Comparison of ENCODE assay signal across 20 cellular contexts in genomic region chr9:78278801-78279200, GRCh38. TPM values are rescaled to one million over a fixed set of nuclear protein-coding genes. Genes with fewer than 3 reads are reported as not detected.
A peak's percentile ranks its signal among the peaks of the same experiment; 100 is the strongest.
DNase-seq lines count a peak whose midpoint lies in the region; ATAC-seq, FAIRE-seq and TF ChIP-seq lines count a peak whose summit lies in the region.
"Had no signal": no experiment of that assay in that cellular context is flagged by ENCODE, and none has a peak within 500 bp of the region (broad histone marks: within the 10 kb centered on the region; RNA-seq: fewer than 3 reads in every experiment).

No MANE protein-coding gene starts in this region.

- TF ChIP-seq CTCF in natural killer cell (IDR thresholded peaks at IDR 0.05) (no peak), HepG2 (CRISPR knock-in tag; IDR thresholded peaks at IDR 0.05) (no peak), pancreas (IDR thresholded peaks at IDR 0.05) (no peak), brain microvascular endothelial cell (IDR thresholded peaks at IDR 0.05; ENCODE audit: low read depth, low read length, missing control alignments) (no peak)

- in situ Hi-C loops in HepG2 (cut with HindIII; ENCODE audit: extremely low pct_ligation_motif_present, low pct_unique_long_range_greater_than_20kb) (no loop called here), brain microvascular endothelial cell (cut with HindIII; ENCODE audit: low pct_ligation_motif_present, low sequenced_read_pairs) (no loop called here)

- TF ChIP-seq EP300 in HepG2 (IDR thresholded peaks at IDR 0.05; ENCODE audit: low read depth in 2 of 2, low read length in 2 of 2), result no peak
- TF ChIP-seq EP300 in HepG2 (CRISPR knock-in tag; IDR thresholded peaks at IDR 0.05; ENCODE audit: borderline replicate concordance), result no peak

- no peak overlapping the region for H3K4me3 Mint-ChIP-seq in natural killer cell
- H3K4me3 Mint-ChIP-seq in natural killer cell treated with Interleukin-12 subunit alpha and Interleukin-12 subunit beta and Interleukin-15 and Interleukin-18, amount 100 ng/mL, for 72 hours, result no peak overlapping the region
- H3K4me3 Mint-ChIP-seq: CD14-positive monocyte, GM23338 had no signal

- H3K4me1 ChIP-seq in HepG2 (ENCODE audit: insufficient read depth, low read length) (peaks cover 43% of the 10 kb centered on the region), pancreas (peaks cover 16 to 26% (median 26%) of the 10 kb centered on the region in 3 donors)
- H3K4me1 ChIP-seq: Caco-2, Peyer's patch had no signal

- H3K4me3 ChIP-seq in HepG2 (replicated peaks in 1 of 3; ENCODE audit: insufficient read depth in 1 of 3, low read depth in 2 of 3, low read length in 3 of 3) (peak overlapping the region in 2 of 3 experiments; percentile 19 to 25; a peak in 2 of 6 replicates), pancreas (no peak overlapping the region), brain microvascular endothelial cell (ENCODE audit: low read depth, low read length) (no peak overlapping the region)
- H3K4me3 ChIP-seq: GM23338, Peyer's patch had no signal

- peak overlapping the region; percentile 59 for H3K4me2 ChIP-seq in HepG2 (ENCODE audit: low read depth, low read length)
- H3K4me2 ChIP-seq: GM23338 had no signal

- H3K9ac ChIP-seq in HepG2 (ENCODE audit: insufficient read depth, low read depth, low read length), result peak overlapping the region; percentile 33

- TF ChIP-seq RAD21 in HepG2 (CRISPR knock-in tag; IDR thresholded peaks at IDR 0.05), result no peak

- FAIRE-seq in HepG2 (lab: Jason Lieb, UNC) (no peak), pancreas (lab: Jason Lieb, UNC) (no peak)
- FAIRE-seq: GM12891 had no signal

- BruUV-seq in HepG2 (replicated peaks; lab: Mats Ljungman, UMichigan), result no TSS peak

- POLR2A ChIA-PET in HepG2 (lab: Yijun Ruan, JAX), result interaction anchor here (0.8 to 6.9 kb wide), 3 partner anchors 8 to 42 kb away, joined by 3 to 114 read pairs (median 3); partner anchors contain the start of gene PSAT1

- H4K20me1 ChIP-seq in HepG2 (ENCODE audit: insufficient read depth, low read length), result no peaks in the 10 kb centered on the region

- no peaks in the 10 kb centered on the region for H3K79me2 ChIP-seq in HepG2 (ENCODE audit: insufficient read depth, low read length)

- WGBS in HepG2 (ENCODE audit: low lambda C conversion rate), result 6% methylated on average over 1 of the region's 1 CpG
- WGBS in pancreas, 2 donors, result 39 to 46% methylated on average over 1 of the region's 1 CpG

- H3K27ac ChIP-seq in HepG2 (ENCODE audit: extremely low read length, insufficient read depth, low read length) (peak overlapping the region; percentile 77), pancreas (peak overlapping the region; percentile 7 to 61 (median 39)), brain microvascular endothelial cell (no peak overlapping the region)
- H3K27ac ChIP-seq: Peyer's patch had no signal

- ATAC-seq in natural killer cell, result no peak
- ATAC-seq in natural killer cell treated with Interleukin-12 subunit alpha and Interleukin-12 subunit beta and Interleukin-15 and Interleukin-18, amount 100 ng/mL, for 72 hours, result no peak
- peak; percentile 77 for ATAC-seq in HepG2
- ATAC-seq in pancreas, result peak; percentile 27 to 66 (median 56)
- ATAC-seq in HG03039 (IDR thresholded peaks at IDR 0.05; ENCODE audit: unreplicated experiment), result no peak
- ATAC-seq: GM23338, HCT116 had no signal

- DNase-seq in natural killer cell (no peak), HepG2 (ENCODE audit: low spot score) (no peak), pancreas (no peak), brain microvascular endothelial cell (no peak), medulla oblongata (ENCODE audit: extremely low spot score) (no peak)
- no peak for DNase-seq in natural killer cell treated with Interleukin-12 subunit alpha and Interleukin-12 subunit beta and Interleukin-15 and Interleukin-18, amount 100 ng/mL, for 72 hours (ENCODE audit: low spot score)
- DNase-seq in activated CD4-positive, alpha-beta T cell treated with anti-CD3 and anti-CD28 coated beads for 48 hours, result no peak
- DNase-seq: 8988T, Caco-2, DMS153, EL, NCI-H1092 treated with DMSO at 0.1 percent for 48 hours, NCI-H146, NCI-H2081 treated with DMSO at 0.1 percent for 48 hours, Peyer's patch had no signal

- no peaks in the 10 kb centered on the region for H3K9me3 Mint-ChIP-seq in natural killer cell
- H3K9me3 Mint-ChIP-seq in natural killer cell treated with Interleukin-12 subunit alpha and Interleukin-12 subunit beta and Interleukin-15 and Interleukin-18, amount 100 ng/mL, for 72 hours, result no peaks in the 10 kb centered on the region
- H3K9me3 Mint-ChIP-seq: GM23338 had no signal

- H3K27me3 ChIP-seq in HepG2 (ENCODE audit: control insufficient read depth in 1 of 2, insufficient read depth in 2 of 2, low read length in 2 of 2), result no peaks in the 10 kb centered on the region
- H3K27me3 ChIP-seq in pancreas, result no peaks in the 10 kb centered on the region
- no peaks in the 10 kb centered on the region for H3K27me3 ChIP-seq in brain microvascular endothelial cell (replicated peaks)
- H3K27me3 ChIP-seq: Peyer's patch had no signal

- no peak for TF ChIP-seq POLR2A in HepG2 (IDR thresholded peaks at IDR 0.05; ENCODE audit: insufficient read depth in 1 of 2, low read depth in 2 of 2, low read length in 2 of 2)

- H3K36me3 ChIP-seq in HepG2 (replicated peaks in 1 of 2; ENCODE audit: control insufficient read depth in 1 of 2, insufficient read depth in 2 of 2, low read length in 2 of 2) (no peaks in the 10 kb centered on the region), pancreas (no peaks in the 10 kb centered on the region), brain microvascular endothelial cell (replicated peaks) (no peaks in the 10 kb centered on the region)
- H3K36me3 ChIP-seq: Peyer's patch had no signal

- H3K9me3 ChIP-seq in HepG2 (ENCODE audit: low read length) (no peaks in the 10 kb centered on the region), pancreas (no peaks in the 10 kb centered on the region)
- H3K9me3 ChIP-seq: Caco-2, Peyer's patch had no signal

- intact Hi-C loops in natural killer cell (cut with micrococcal nuclease) (no loop called here), HepG2 (cut with micrococcal nuclease; ENCODE audit: unreplicated experiment) (loop anchor here (2.0 to 5.0 kb wide), 2 partner anchors 16 to 48 kb away; no protein-coding TSS in a partner anchor), pancreas (cut with DNase I) (no loop called here)

- H2AFZ ChIP-seq in HepG2 (ENCODE audit: low read length), result no peak overlapping the region
- H2AFZ ChIP-seq: GM23338 had no signal

- H3K27ac Mint-ChIP-seq in natural killer cell, result peak overlapping the region; percentile 64 to 69
- peak overlapping the region in 1 of 2 donors; percentile 60 for H3K27ac Mint-ChIP-seq in natural killer cell treated with Interleukin-12 subunit alpha and Interleukin-12 subunit beta and Interleukin-15 and Interleukin-18, amount 100 ng/mL, for 72 hours
- H3K27ac Mint-ChIP-seq: CD14-positive monocyte, GM23338 had no signal

- peaks cover 6% of the 10 kb centered on the region for H3K36me3 Mint-ChIP-seq in natural killer cell
- peaks cover 4% of the 10 kb centered on the region for H3K36me3 Mint-ChIP-seq in natural killer cell treated with Interleukin-12 subunit alpha and Interleukin-12 subunit beta and Interleukin-15 and Interleukin-18, amount 100 ng/mL, for 72 hours

- no peaks in the 10 kb centered on the region for H3K27me3 Mint-ChIP-seq in natural killer cell (ENCODE audit: low read depth in 2 of 2)
- H3K27me3 Mint-ChIP-seq in natural killer cell treated with Interleukin-12 subunit alpha and Interleukin-12 subunit beta and Interleukin-15 and Interleukin-18, amount 100 ng/mL, for 72 hours, result no peaks in the 10 kb centered on the region

- H3K4me1 Mint-ChIP-seq in natural killer cell, result peaks cover 4 to 8% of the 10 kb centered on the region in 2 donors
- peaks cover 0 to 4% of the 10 kb centered on the region in 2 donors for H3K4me1 Mint-ChIP-seq in natural killer cell treated with Interleukin-12 subunit alpha and Interleukin-12 subunit beta and Interleukin-15 and Interleukin-18, amount 100 ng/mL, for 72 hours (ENCODE audit: low read depth in 2 of 2)

- CTCF ChIA-PET in HepG2 (lab: Yijun Ruan, JAX; ENCODE audit: low intra/inter-chr PET ratio, low total read pairs), result interaction anchor here (1.1 kb wide), 1 partner anchor 17 kb away, joined by 3 read pairs; no protein-coding TSS in a partner anchor

RNA-seq across cellular contexts. Expression of gene PSAT1, which starts 18.1 kb away (rescaled TPM):
- 1 to 10 TPM; 1.1 to 3.3 (median 2.3) TPM for total RNA-seq in natural killer cell
- total RNA-seq in natural killer cell treated with Interleukin-12 subunit alpha and Interleukin-12 subunit beta and Interleukin-15 and Interleukin-18, amount 100 ng/mL, for 72 hours, result 10 to 100 TPM; 44.9 to 51.8 TPM
- total RNA-seq in HepG2 (2016; rRNA removed; fragmentation: Illumina TruSeq; extraction: Trizol), result 135 and 262 TPM in 2 replicates
- 16.9 and 17.4 TPM in 2 replicates for total RNA-seq in HepG2 (2016; cell fraction: cytosol; rRNA removed; fragmentation: Illumina TruSeq; extraction: Trizol; ENCODE audit: low read depth)
- total RNA-seq in HepG2 (2016; cell fraction: insoluble cytoplasmic fraction; rRNA removed; fragmentation: Illumina TruSeq; extraction: Trizol), result 134 and 259 TPM in 2 replicates
- total RNA-seq in HepG2 (2016; cell fraction: membrane; rRNA removed; fragmentation: Illumina TruSeq; extraction: Trizol), result 55.1 and 59.2 TPM in 2 replicates
- total RNA-seq in HepG2 (2016; cell fraction: nucleus; rRNA removed; fragmentation: Illumina TruSeq; extraction: Trizol), result 92.0 and 102 TPM in 2 replicates
- 197 and 229 TPM in 2 replicates for polyA plus RNA-seq in HepG2 (2011; rRNA removed)
- 174 and 239 TPM in 2 replicates for polyA plus RNA-seq in HepG2 (2011; cell fraction: cytosol; rRNA removed)
- polyA plus RNA-seq in HepG2 (2011; cell fraction: nucleus; rRNA removed), result 53.5 and 69.1 TPM in 2 replicates
- 252 and 381 TPM in 2 replicates for polyA plus RNA-seq in HepG2 (2012)
- 23.7 and 24.6 TPM in 2 replicates for polyA plus RNA-seq in HepG2 (2016; cell fraction: cytosol; fragmentation: Illumina TruSeq; extraction: Trizol; ENCODE audit: low read depth)
- 471 and 492 TPM in 2 replicates for polyA plus RNA-seq in HepG2 (2016; cell fraction: insoluble cytoplasmic fraction; fragmentation: Illumina TruSeq; extraction: Trizol; ENCODE audit: low read depth)
- polyA plus RNA-seq in HepG2 (2016; cell fraction: membrane; fragmentation: Illumina TruSeq; extraction: Trizol; ENCODE audit: low read depth), result 65.5 and 69.3 TPM in 2 replicates
- polyA plus RNA-seq in HepG2 (2016; cell fraction: nucleus; fragmentation: Illumina TruSeq; extraction: Trizol; ENCODE audit: insufficient read depth, low read depth), result 163 TPM in 2 replicates
- 98.7 and 239 TPM in 2 replicates for polyA minus RNA-seq in HepG2 (2011; rRNA and poly(A)+ RNA removed; ENCODE audit: low replicate concordance)
- 170 and 192 TPM in 2 replicates for polyA minus RNA-seq in HepG2 (2011; cell fraction: cytosol; rRNA and poly(A)+ RNA removed)
- 105 and 132 TPM in 2 replicates for polyA minus RNA-seq in HepG2 (2011; cell fraction: nucleus; rRNA and poly(A)+ RNA removed)
- 100 to 1,000 TPM in 1 of 6 donors, 10 to 100 TPM in 5; 16.5 to 189 (median 27.8) TPM for total RNA-seq in pancreas
- 1 to 10 TPM; 9.0 to 9.1 TPM for polyA plus RNA-seq in pancreas

RNA-seq across cellular contexts. Expression of gene CEP78, which starts 42.9 kb away (rescaled TPM):
- 100 to 1,000 TPM; 204 to 304 (median 253) TPM for total RNA-seq in natural killer cell
- total RNA-seq in natural killer cell treated with Interleukin-12 subunit alpha and Interleukin-12 subunit beta and Interleukin-15 and Interleukin-18, amount 100 ng/mL, for 72 hours, result 10 to 100 TPM; 39.8 to 56.4 TPM
- 30.8 and 38.3 TPM in 2 replicates for total RNA-seq in HepG2 (2016; rRNA removed; fragmentation: Illumina TruSeq; extraction: Trizol)
- 2.6 and 2.7 TPM in 2 replicates for total RNA-seq in HepG2 (2016; cell fraction: cytosol; rRNA removed; fragmentation: Illumina TruSeq; extraction: Trizol; ENCODE audit: low read depth)
- 31.0 and 36.1 TPM in 2 replicates for total RNA-seq in HepG2 (2016; cell fraction: insoluble cytoplasmic fraction; rRNA removed; fragmentation: Illumina TruSeq; extraction: Trizol)
- total RNA-seq in HepG2 (2016; cell fraction: membrane; rRNA removed; fragmentation: Illumina TruSeq; extraction: Trizol), result 13.2 and 13.7 TPM in 2 replicates
- 30.7 and 32.0 TPM in 2 replicates for total RNA-seq in HepG2 (2016; cell fraction: nucleus; rRNA removed; fragmentation: Illumina TruSeq; extraction: Trizol)
- 4.0 and 5.1 TPM in 2 replicates for polyA plus RNA-seq in HepG2 (2011; rRNA removed)
- polyA plus RNA-seq in HepG2 (2011; cell fraction: cytosol; rRNA removed), result 2.1 and 2.8 TPM in 2 replicates
- polyA plus RNA-seq in HepG2 (2011; cell fraction: nucleus; rRNA removed), result 4.8 and 5.6 TPM in 2 replicates
- 5.0 and 9.6 TPM in 2 replicates for polyA plus RNA-seq in HepG2 (2012)
- polyA plus RNA-seq in HepG2 (2016; cell fraction: cytosol; fragmentation: Illumina TruSeq; extraction: Trizol; ENCODE audit: low read depth), result 1.9 and 2.3 TPM in 2 replicates
- polyA plus RNA-seq in HepG2 (2016; cell fraction: insoluble cytoplasmic fraction; fragmentation: Illumina TruSeq; extraction: Trizol; ENCODE audit: low read depth), result 22.9 and 23.5 TPM in 2 replicates
- polyA plus RNA-seq in HepG2 (2016; cell fraction: membrane; fragmentation: Illumina TruSeq; extraction: Trizol; ENCODE audit: low read depth), result 5.8 and 7.0 TPM in 2 replicates
- polyA plus RNA-seq in HepG2 (2016; cell fraction: nucleus; fragmentation: Illumina TruSeq; extraction: Trizol; ENCODE audit: insufficient read depth, low read depth), result 30.4 and 34.3 TPM in 2 replicates
- 9.1 and 10.5 TPM in 2 replicates for polyA minus RNA-seq in HepG2 (2011; rRNA and poly(A)+ RNA removed; ENCODE audit: low replicate concordance)
- polyA minus RNA-seq in HepG2 (2011; cell fraction: cytosol; rRNA and poly(A)+ RNA removed), result 6.1 and 6.5 TPM in 2 replicates
- 23.4 and 25.1 TPM in 2 replicates for polyA minus RNA-seq in HepG2 (2011; cell fraction: nucleus; rRNA and poly(A)+ RNA removed)
- 1 to 10 TPM; 4.1 to 6.5 (median 5.4) TPM for total RNA-seq in pancreas
- 1 to 10 TPM; 3.3 to 5.2 TPM for polyA plus RNA-seq in pancreas

Comparison
In these comparisons a context has a peak if more than half of its experiments do, and no peak if none do; other contexts are left out.
1. RNA of gene PSAT1, which starts 18.1 kb away (total RNA-seq): 16.9 to 262 TPM in HepG2, 44.9 to 51.8 TPM in natural killer cell treated with Interleukin-12 subunit alpha and Interleukin-12 subunit beta and Interleukin-15 and Interleukin-18, amount 100 ng/mL, for 72 hours and 16.5 to 189 TPM in pancreas; 1.1 to 3.3 TPM in natural killer cell; every median in the first group is over 4 times any median in the second.
2. ATAC-seq: peak in HepG2 (single experiment) and pancreas (4 of 4); none in natural killer cell (0 of 3), natural killer cell treated with Interleukin-12 subunit alpha and Interleukin-12 subunit beta and Interleukin-15 and Interleukin-18, amount 100 ng/mL, for 72 hours (0 of 2) and HG03039 (single experiment).
3. H3K4me3 ChIP-seq: peak in HepG2 (2 of 3); none in pancreas (0 of 4) and brain microvascular endothelial cell (single experiment).